12 cellular contexts compared by ENCODE assay signal in the genomic region with DNA sequence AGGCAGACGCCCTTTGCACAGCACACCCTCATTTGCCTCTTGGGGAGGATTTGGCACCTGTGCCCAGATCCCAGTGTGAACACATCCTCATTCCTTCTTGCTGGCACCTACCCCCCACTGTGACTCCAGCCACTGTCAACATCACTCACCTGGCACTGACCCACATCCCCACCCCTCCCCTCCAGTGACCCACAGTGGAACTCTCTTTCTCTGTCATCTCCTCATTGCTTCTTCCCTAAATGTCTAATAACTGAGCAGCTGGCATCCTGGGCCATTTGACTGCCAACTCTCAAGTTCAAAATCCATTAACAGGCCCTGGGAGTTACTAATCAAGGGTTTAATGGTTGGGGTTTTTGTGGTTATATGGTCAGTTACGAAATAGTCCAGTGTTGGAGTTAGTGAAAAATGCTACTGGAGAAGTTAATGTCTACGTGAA. TPM values are rescaled to one million over a fixed set of nuclear protein-coding genes. Genes with fewer than 3 reads are reported as not detected.
DNase-seq lines count a peak whose midpoint lies in the region; ATAC-seq and TF ChIP-seq lines count a peak whose summit lies in the region.
"Had no signal": no experiment of that assay in that cellular context is flagged by ENCODE, and none has a peak within 500 bp of the region (broad histone marks: within the 10 kb centered on the region; RNA-seq: fewer than 3 reads in every experiment).

No MANE protein-coding gene starts in this region.

- no peaks in the 10 kb centered on the region for H3K9me3 Mint-ChIP-seq in progenitor cell of endocrine pancreas (ENCODE audit: low read depth)

- no peaks in the 10 kb centered on the region for H4K20me1 ChIP-seq in PC-9 (ENCODE audit: insufficient read depth)

- H3K4me3 ChIP-seq in PC-9: no peak overlapping the region
- no peak overlapping the region for H3K4me3 ChIP-seq in ovary

- CTCF ChIA-PET in PC-9 (lab: Charles Lee): no interaction called here

- H3K36me3 Mint-ChIP-seq in progenitor cell of endocrine pancreas (ENCODE audit: insufficient read depth): peaks cover 2% of the 10 kb centered on the region

- 90 to 93% (median 91%) methylated on average over 3 of the region's 3 CpGs for WGBS in ovary, 3 donors

- intact Hi-C loops in PC-9 (cut with micrococcal nuclease; ENCODE audit: unreplicated experiment): loop anchor here (1.0 to 2.0 kb wide), 4 partner anchors 11 to 118 kb away; a partner anchor contains a TSS
- intact Hi-C loops in left ventricle myocardium superior (cut with micrococcal nuclease): no loop called here
- intact Hi-C loops in ovary (cut with DNase I): no loop called here

- ATAC-seq in left ventricle myocardium superior (peak; percentile 57), GM21390 (IDR thresholded peaks at IDR 0.05; ENCODE audit: unreplicated experiment) (no peak)
- ATAC-seq: foreskin keratinocyte had no signal

- H3K27ac Mint-ChIP-seq in progenitor cell of endocrine pancreas: no peak overlapping the region

- no peaks in the 10 kb centered on the region for H3K79me2 ChIP-seq in PC-9 (ENCODE audit: low read depth)

- TF ChIP-seq POLR2A in ovary (IDR thresholded peaks at IDR 0.05): no peak

- H3K27me3 ChIP-seq in PC-9 (ENCODE audit: insufficient read depth, low read depth) (no peaks in the 10 kb centered on the region), ovary (no peaks in the 10 kb centered on the region)
- H3K27me3 ChIP-seq: foreskin keratinocyte had no signal

- no peak for TF ChIP-seq CTCF in PC-9 (conservative IDR thresholded peaks at IDR 0.05)
- TF ChIP-seq CTCF in ovary (IDR thresholded peaks at IDR 0.05): no peak
- no peak for TF ChIP-seq CTCF in progenitor cell of endocrine pancreas (IDR thresholded peaks at IDR 0.05; ENCODE audit: unreplicated experiment)

- no TSS peak for BruUV-seq in PC-9 (replicated peaks; lab: Mats Ljungman, UMichigan)

- no peaks in the 10 kb centered on the region for H3K9me2 ChIP-seq in PC-9 (ENCODE audit: insufficient read depth)

- H2AFZ ChIP-seq in PC-9: no peak overlapping the region

- H3K9me3 ChIP-seq in PC-9 (ENCODE audit: insufficient read depth, low read depth): no peaks in the 10 kb centered on the region
- H3K9me3 ChIP-seq in ovary: no peaks in the 10 kb centered on the region

- H3K36me3 ChIP-seq in PC-9 (ENCODE audit: low read depth): no peaks in the 10 kb centered on the region
- no peaks in the 10 kb centered on the region for H3K36me3 ChIP-seq in ovary

- POLR2A ChIA-PET in PC-9 (lab: Charles Lee; ENCODE audit: unreplicated experiment): interaction anchor here (1.3 kb wide), 1 partner anchor 21 kb away, joined by 5 read pairs; no protein-coding TSS in a partner anchor

- H3K4me1 ChIP-seq in PC-9 (replicated peaks; ENCODE audit: insufficient read depth): peaks cover 47% of the 10 kb centered on the region
- H3K4me1 ChIP-seq in ovary (ENCODE audit: insufficient read depth): no peaks in the 10 kb centered on the region

- H3K4me1 Mint-ChIP-seq in progenitor cell of endocrine pancreas (ENCODE audit: low read depth): no peaks in the 10 kb centered on the region

- TF ChIP-seq EP300 in ovary (IDR thresholded peaks at IDR 0.05): no peak

- peak overlapping the region; percentile 46; the same call in 1 of the 2 replicates for H3K4me2 ChIP-seq in PC-9

- no peaks in the 10 kb centered on the region for H3K27me3 Mint-ChIP-seq in progenitor cell of endocrine pancreas

- no peak overlapping the region for H3K4me3 Mint-ChIP-seq in progenitor cell of endocrine pancreas (ENCODE audit: low read depth)

- peak; percentile 43 for DNase-seq in AG20443 (ENCODE audit: low spot score)
- DNase-seq in H4 (ENCODE audit: low spot score): peak; percentile 62
- peak; percentile 89 to 94 for DNase-seq in PC-9
- no peak for DNase-seq in left ventricle myocardium superior
- no peak for DNase-seq in ovary
- DNase-seq in Ammon's horn (ENCODE audit: low spot score): no peak
- no peak for DNase-seq in progenitor cell of endocrine pancreas (ENCODE audit: low spot score, unreplicated experiment)
- DNase-seq: foreskin keratinocyte; GDM1; NCI-H1436 treated with DMSO at 0.1 percent for 48 hours; stimulated activated CD4-positive, alpha-beta T cell treated with anti-CD3 and anti-CD28 coated beads, Interleukin-2, amount 100 ng/mL, for 48 hours had no signal

- H3K27ac ChIP-seq in PC-9: peak overlapping the region; percentile 72
- H3K27ac ChIP-seq in ovary: no peak overlapping the region
- H3K27ac ChIP-seq: foreskin keratinocyte had no signal

- peaks cover 43% of the 10 kb centered on the region; the same call in 1 of the 2 replicates for H3F3A ChIP-seq in PC-9 (ENCODE audit: insufficient read depth, low read depth)

RNA-seq across cellular contexts. Expression of a gene that starts 14.4 kb away (rescaled TPM):
- total RNA-seq in H4 (2014; rRNA removed; shearing (Covaris generic)): 55.8 and 70.0 TPM in 2 replicates
- total RNA-seq in PC-9 (2021) (15.8 and 17.9 TPM in 2 replicates), left ventricle myocardium superior (39.2 TPM), ovary (10 to 100 TPM; 14.6 to 33.4 (median 28.2) TPM), progenitor cell of endocrine pancreas (25.2 and 25.9 TPM in 2 replicates)
- polyA plus RNA-seq in ovary: 10 to 100 TPM; 21.2 to 33.2 TPM

RNA-seq across cellular contexts. Expression of a gene that starts 21.5 kb away (rescaled TPM):
- total RNA-seq in H4 (2014; rRNA removed; shearing (Covaris generic)): 5,755 and 6,049 TPM in 2 replicates
- total RNA-seq in PC-9 (2021) (1,859 and 2,320 TPM in 2 replicates), left ventricle myocardium superior (1,305 TPM), ovary (1,000 to 10,000 TPM; 3,226 to 5,904 (median 4,447) TPM), progenitor cell of endocrine pancreas (2,572 and 2,630 TPM in 2 replicates)
- polyA plus RNA-seq in ovary: 1,000 to 10,000 TPM; 5,574 to 6,065 TPM

RNA-seq across cellular contexts. Expression of a gene that starts 22.0 kb away (rescaled TPM):
- total RNA-seq in H4 (2014; rRNA removed; shearing (Covaris generic)): 23.7 and 30.9 TPM in 2 replicates
- 26.3 and 30.3 TPM in 2 replicates for total RNA-seq in PC-9 (2021)
- total RNA-seq in left ventricle myocardium superior: 1.8 TPM
- total RNA-seq in ovary: 1 to 10 TPM; 3.5 to 9.6 (median 6.8) TPM
- 1 to 10 TPM; 5.2 TPM for polyA plus RNA-seq in ovary
- total RNA-seq in progenitor cell of endocrine pancreas: 22.5 and 23.3 TPM in 2 replicates

Comparison
In these comparisons a context has a peak if more than half of its experiments do, and no peak if none do; other contexts are left out.
1. DNase-seq: peak in AG20443 (single experiment), H4 (single experiment) and PC-9 (2 of 2); none in left ventricle myocardium superior (single experiment), ovary (0 of 5), Ammon's horn (single experiment) and progenitor cell of endocrine pancreas (single experiment).